In the genomic region with DNA sequence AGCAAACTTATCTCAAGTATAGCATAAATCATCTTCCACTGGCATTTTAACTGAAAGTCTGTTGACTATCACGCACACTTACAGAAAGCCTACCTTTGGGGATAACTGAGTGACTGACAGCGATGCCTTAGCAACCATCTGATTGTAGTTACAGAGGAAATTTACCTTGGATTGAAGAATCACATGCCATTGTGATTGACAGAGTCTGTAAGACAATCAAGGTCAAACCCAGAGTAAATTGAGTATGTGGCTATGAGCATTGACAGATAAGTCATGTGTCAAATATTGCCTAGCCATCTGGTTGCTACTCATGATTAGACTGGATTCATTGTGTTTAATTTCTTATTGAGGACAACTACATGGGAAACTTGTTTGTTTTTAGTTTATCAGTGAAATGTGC, we compare ENCODE assay signal across 28 cellular contexts.
"Had no signal": no experiment of that assay in that cellular context is flagged by ENCODE, and none has a peak within 500 bp of the region (broad histone marks: within the 10 kb centered on the region; RNA-seq: fewer than 3 reads in every experiment).

No MANE protein-coding gene starts in this region.

- H3K27ac ChIP-seq: ascending aorta, breast epithelium, cardiac muscle cell, colonic mucosa, dorsolateral prefrontal cortex had no signal

- H3K4me3 ChIP-seq: ascending aorta, breast epithelium, cardiac muscle cell, colonic mucosa, dorsolateral prefrontal cortex had no signal

- DNase-seq: activated CD4-positive, alpha-beta memory T cell treated with anti-CD3 and anti-CD28 coated beads, Interleukin-2, amount 10 ng/mL, durations not matched to agents 7 days and 5 days; activated CD4-positive, alpha-beta T cell treated with anti-CD3 and anti-CD28 coated beads for 1 hour; activated CD4-positive, alpha-beta T cell treated with anti-CD3 and anti-CD28 coated beads for 4 hours; activated CD4-positive, alpha-beta T cell treated with anti-CD3 and anti-CD28 coated beads, Interleukin-2, amount 10 ng/mL, durations not matched to agents 7 days and 5 days; activated CD4-positive, alpha-beta T cell treated with anti-CD3 and anti-CD28 coated beads, Interleukin-2, amount 50 U/mL, for 4 hours; activated CD8-positive, alpha-beta memory T cell treated with anti-CD3 and anti-CD28 coated beads, Interleukin-2, amount 50 U/mL, for 48 hours; activated gamma-delta T cell; activated naive CD4-positive, alpha-beta T cell; activated naive CD4-positive, alpha-beta T cell treated with anti-CD3 and anti-CD28 coated beads, Interleukin-2, amount 10 ng/mL, durations not matched to agents 7 days and 5 days; activated naive CD8-positive, alpha-beta T cell treated with anti-CD3 and anti-CD28 coated beads, Interleukin-2, amount 10 ng/mL, durations not matched to agents 7 days and 5 days; activated T-cell treated with anti-CD3 and anti-CD28 coated beads for 4 hours; activated T-cell treated with anti-CD3 and anti-CD28 coated beads, Interleukin-2, amount 50 U/mL, for 24 hours; activated T-cell treated with anti-CD3 and anti-CD28 coated beads, Interleukin-2, amount 50 U/mL, for 72 hours; central memory CD4-positive, alpha-beta T cell; cerebellar nuclear complex; colonic mucosa; dorsolateral prefrontal cortex; effector memory CD4-positive, alpha-beta T cell; endodermal cell; foreskin fibroblast; T-helper 2 cell had no signal

- H3K36me3 ChIP-seq: breast epithelium, cardiac muscle cell, colonic mucosa had no signal

- H3K4me1 ChIP-seq: ascending aorta, breast epithelium, colonic mucosa had no signal

- ATAC-seq: activated naive CD4-positive, alpha-beta T cell treated with anti-CD3 and anti-CD28 coated beads, Interleukin-2, amount 50 U/mL, for 72 hours; activated T-cell treated with anti-CD3 and anti-CD28 coated beads, Interleukin-2, amount 50 U/mL, for 72 hours; esophagus mucosa; WTC11 had no signal

- H3K27me3 ChIP-seq: ascending aorta, breast epithelium, cardiac muscle cell, colonic mucosa, dorsolateral prefrontal cortex had no signal

- FAIRE-seq: frontal cortex had no signal

- H3K9me3 ChIP-seq: ascending aorta, breast epithelium, colonic mucosa had no signal
